Comparison of ENCODE assay signal across 9 cellular contexts in the genomic region with DNA sequence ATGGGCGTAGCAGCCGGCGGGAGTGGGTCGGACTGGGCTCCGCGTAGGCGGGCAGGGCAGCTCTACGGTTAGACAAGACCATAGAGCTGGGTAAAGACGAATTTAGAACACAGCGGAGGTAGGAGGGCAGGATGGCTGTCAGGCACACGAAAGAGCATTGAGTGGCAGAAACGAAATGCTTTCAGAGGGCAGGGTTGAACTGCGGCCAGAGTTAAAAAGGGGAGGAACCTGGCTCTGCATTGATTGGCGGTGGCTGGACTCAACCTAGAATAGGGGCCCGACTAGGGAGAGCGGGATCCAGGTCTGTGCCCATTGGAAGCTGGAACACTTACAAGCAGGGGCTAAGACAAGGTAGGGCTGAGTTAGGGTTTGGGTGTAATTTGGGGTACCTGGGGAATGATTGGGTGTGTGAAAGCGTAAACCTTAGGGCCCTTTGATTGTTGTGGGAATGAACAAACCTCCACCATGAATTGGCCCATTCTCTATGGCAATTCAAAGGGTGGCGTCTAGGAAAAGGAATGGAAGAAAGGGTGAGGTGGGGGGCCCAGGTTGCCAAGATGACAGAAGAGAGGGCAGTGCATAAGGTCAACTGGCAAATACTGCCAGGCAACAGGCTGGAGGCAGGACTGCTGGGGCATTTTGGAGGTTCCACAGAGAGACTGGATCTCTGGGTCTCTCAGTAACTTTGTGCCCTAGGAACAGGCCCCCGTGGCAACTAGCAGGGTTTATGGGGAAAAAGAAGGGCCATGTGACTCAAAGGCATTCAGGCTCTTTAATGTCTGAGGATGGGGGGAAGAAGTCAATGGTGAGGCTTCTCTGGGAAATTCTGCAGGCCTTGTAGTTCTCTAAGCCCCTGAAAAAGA. TPM values are rescaled to one million over a fixed set of nuclear protein-coding genes. Genes with fewer than 3 reads are reported as not detected.
DNase-seq lines count a peak whose midpoint lies in the region; ATAC-seq and TF ChIP-seq lines count a peak whose summit lies in the region.
"Had no signal": no experiment of that assay in that cellular context is flagged by ENCODE, and none has a peak within 500 bp of the region (broad histone marks: within the 10 kb centered on the region; RNA-seq: fewer than 3 reads in every experiment).

No MANE protein-coding gene starts in this region.

- H3K9ac ChIP-seq in OCI-LY3 (ENCODE audit: low read length), result peak overlapping the region; percentile 63
- H3K9ac ChIP-seq in parathyroid adenoma, result no peak overlapping the region

- H3K4me2 ChIP-seq in OCI-LY3 (ENCODE audit: low read length) (peak overlapping the region; percentile 95), parathyroid adenoma (ENCODE audit: low read length) (peak overlapping the region; percentile 75)

- no peaks in the 10 kb centered on the region for H3K9me3 ChIP-seq in OCI-LY3 (ENCODE audit: insufficient read depth, low read length)
- H3K9me3 ChIP-seq in parathyroid adenoma (ENCODE audit: control insufficient read depth, low read length), result no peaks in the 10 kb centered on the region

- H3K27me3 ChIP-seq in GM06990 (replicated peaks; ENCODE audit: control insufficient read depth, insufficient read depth, low read length) (no peaks in the 10 kb centered on the region), OCI-LY3 (ENCODE audit: low read depth, low read length) (no peaks in the 10 kb centered on the region), parathyroid adenoma (ENCODE audit: control insufficient read depth, insufficient read depth, low read length) (no peaks in the 10 kb centered on the region)

- DNase-seq in GM06990 (ENCODE audit: extremely low read depth, insufficient read length) (no peak), epithelial cell of proximal tubule (ENCODE audit: low read depth) (no peak), GOT3 (lab: John Stamatoyannopoulos, UW) (no peak), AG08395 (ENCODE audit: low spot score) (no peak), NCI-H187 (lab: John Stamatoyannopoulos, UW) (no peak)

- ATAC-seq in GM18873 (IDR thresholded peaks at IDR 0.05; ENCODE audit: low FRiP score, unreplicated experiment), result no peak

- H3K27ac ChIP-seq in OCI-LY3 (ENCODE audit: low read length) (peak overlapping the region; percentile 35), parathyroid adenoma (peak overlapping the region; percentile 83)

- H3K36me3 ChIP-seq in GM06990 (ENCODE audit: control insufficient read depth, insufficient read depth, low read length) (peaks cover 1% of the 10 kb centered on the region; the same call in 1 of the 2 replicates), OCI-LY3 (replicated peaks; ENCODE audit: low read depth, low read length) (peaks cover 19% of the 10 kb centered on the region), parathyroid adenoma (ENCODE audit: control insufficient read depth, insufficient read depth, low read length) (no peaks in the 10 kb centered on the region)

- H3K4me3 ChIP-seq in GM06990 (replicated peaks; ENCODE audit: low read depth, low read length) (peak overlapping the region; percentile 37), OCI-LY3 (ENCODE audit: low read length) (peak overlapping the region; percentile 100), epithelial cell of proximal tubule (ENCODE audit: low read depth, low read length) (peak overlapping the region; percentile 54), parathyroid adenoma (ENCODE audit: low read depth, low read length) (peak overlapping the region; percentile 54)

- H4K20me1 ChIP-seq in OCI-LY3 (ENCODE audit: insufficient read depth, low read length), result no peaks in the 10 kb centered on the region; the same call in 1 of the 2 replicates

- peaks cover 20% of the 10 kb centered on the region for H3K4me1 ChIP-seq in OCI-LY3 (ENCODE audit: low read length)
- no peaks in the 10 kb centered on the region for H3K4me1 ChIP-seq in parathyroid adenoma

- peaks cover 30% of the 10 kb centered on the region for H3K79me2 ChIP-seq in OCI-LY3 (ENCODE audit: low read length)
- peaks cover 6% of the 10 kb centered on the region for H3K79me2 ChIP-seq in parathyroid adenoma

- H2AFZ ChIP-seq in OCI-LY3 (ENCODE audit: low read depth, low read length) (no peak overlapping the region), parathyroid adenoma (peak overlapping the region; percentile 73)

- no peak for TF ChIP-seq CTCF in GM06990 (IDR thresholded peaks at IDR 0.05; ENCODE audit: insufficient read depth, low read length, poor library complexity, severe bottlenecking)
- no peak for TF ChIP-seq CTCF in OCI-LY3 (IDR thresholded peaks at IDR 0.05; ENCODE audit: low read depth, low read length)
- TF ChIP-seq CTCF in epithelial cell of proximal tubule (conservative IDR thresholded peaks at IDR 0.05; ENCODE audit: low read depth, low read length), result no peak
- TF ChIP-seq CTCF in parathyroid adenoma (IDR thresholded peaks at IDR 0.05), result no peak

RNA-seq across cellular contexts. Expression of gene ELK1, which starts 0.9 kb away (rescaled TPM):
- total RNA-seq in epithelial cell of proximal tubule, result 21.9 and 31.8 TPM in 2 replicates

RNA-seq across cellular contexts. Expression of gene UXT, which starts 7.7 kb away (rescaled TPM):
- total RNA-seq in epithelial cell of proximal tubule, result 133 and 178 TPM in 2 replicates

RNA-seq across cellular contexts. Expression of gene CFP, which starts 21.5 kb away (rescaled TPM):
- 0.06 and 0.22 TPM in 2 replicates for total RNA-seq in epithelial cell of proximal tubule

RNA-seq across cellular contexts. Expression of gene SYN1, which starts 31.6 kb away (rescaled TPM):
- 0.12 and 0.65 TPM in 2 replicates for total RNA-seq in epithelial cell of proximal tubule
- total RNA-seq: HT1080 had no signal

Comparison
In these comparisons a context has a peak if more than half of its experiments do, and no peak if none do; other contexts are left out.
1. H3K4me3 ChIP-seq: peak in every context shown above with its lines; median percentile 100 in OCI-LY3; 54 in epithelial cell of proximal tubule; 54 in parathyroid adenoma; 37 in GM06990.